Comparison of ENCODE assay signal across 8 cellular contexts in genomic region chr6:144283781-144284473, GRCh38. TPM values are rescaled to one million over a fixed set of nuclear protein-coding genes. Genes with fewer than 3 reads are reported as not detected.
A peak's percentile ranks its signal among the peaks of the same experiment; 100 is the strongest.
DNase-seq lines count a peak whose midpoint lies in the region; ATAC-seq lines count a peak whose summit lies in the region.

No MANE protein-coding gene starts in this region.

- H3K4me3 ChIP-seq in iPS-20b (ENCODE audit: low read length) (peak overlapping the region; percentile 94), subcutaneous abdominal adipose tissue (ENCODE audit: low read depth in 1 of 5, low read length in 5 of 5) (peak overlapping the region; percentile 78 to 96 (median 90))

- intact Hi-C loops in activated T-helper 1 cell treated with anti-CD3 and anti-CD28 coated beads, Interleukin-12 subunit alpha, Interleukin-12 subunit beta, Interleukin-2, Interleukin-4 antibody, amounts not matched to agents 30 ng/mL and 10 ng/mL and 1 ng/mL, durations not matched to agents 14 hours and 24 hours and 36 hours (cut with micrococcal nuclease): loop anchor here (2.0 to 5.0 kb wide), 6 partner anchors 51 to 179 kb away; partner anchors contain the start of gene STX11

- H3K27me3 ChIP-seq in iPS-20b (ENCODE audit: insufficient read depth, low read length): peaks cover 41% of the 10 kb centered on the region
- no peaks in the 10 kb centered on the region for H3K27me3 ChIP-seq in subcutaneous abdominal adipose tissue (ENCODE audit: control insufficient read depth in 5 of 5, insufficient read depth in 4 of 5, low read length in 5 of 5)

- H3K4me3 Mint-ChIP-seq in activated T-cell treated with anti-CD3 and anti-CD28 coated beads, Interleukin-2, amount 50 U/mL, for 72 hours: peak overlapping the region; percentile 94 to 99
- peak overlapping the region; percentile 93 for H3K4me3 Mint-ChIP-seq in activated T-helper 1 cell treated with anti-CD3 and anti-CD28 coated beads, Interleukin-12 subunit alpha, Interleukin-12 subunit beta, Interleukin-2, Interleukin-4 antibody, amounts not matched to agents 30 ng/mL and 10 ng/mL and 1 ng/mL, durations not matched to agents 14 hours and 24 hours and 36 hours

- ATAC-seq in activated T-cell treated with anti-CD3 and anti-CD28 coated beads, Interleukin-2, amount 50 U/mL, for 72 hours (replicated peaks in 1 of 2): no peak
- no peak for ATAC-seq in GM21717 (IDR thresholded peaks at IDR 0.05; ENCODE audit: unreplicated experiment)
- ATAC-seq in HG03196 (IDR thresholded peaks at IDR 0.05; ENCODE audit: unreplicated experiment): no peak

- H3K4me1 ChIP-seq in iPS-20b (ENCODE audit: insufficient read depth, low read length) (peaks cover 20% of the 10 kb centered on the region), subcutaneous abdominal adipose tissue (ENCODE audit: control insufficient read depth in 5 of 5, insufficient read depth in 5 of 5, low read length in 5 of 5) (peaks cover 0 to 34% (median 24%) of the 10 kb centered on the region in 5 donors)

- H3K9me3 ChIP-seq in iPS-20b (ENCODE audit: insufficient read depth, low read depth, low read length): no peaks in the 10 kb centered on the region
- H3K9me3 ChIP-seq in subcutaneous abdominal adipose tissue (ENCODE audit: control insufficient read depth in 5 of 5, low read length in 5 of 5): no peaks in the 10 kb centered on the region

- H3K9ac ChIP-seq in iPS-20b (ENCODE audit: low read depth, low read length) (peak overlapping the region; percentile 82), subcutaneous abdominal adipose tissue (ENCODE audit: low read length in 5 of 5) (peak overlapping the region in 4 of 5 donors; percentile 88 to 92 (median 90))

- peaks cover 0 to 6% of the 10 kb centered on the region in 2 donors for H3K36me3 Mint-ChIP-seq in activated T-cell treated with anti-CD3 and anti-CD28 coated beads, Interleukin-2, amount 50 U/mL, for 72 hours (ENCODE audit: insufficient read depth in 2 of 2)
- peaks cover under 1% of the 10 kb centered on the region for H3K36me3 Mint-ChIP-seq in activated T-helper 1 cell treated with anti-CD3 and anti-CD28 coated beads, Interleukin-12 subunit alpha, Interleukin-12 subunit beta, Interleukin-2, Interleukin-4 antibody, amounts not matched to agents 30 ng/mL and 10 ng/mL and 1 ng/mL, durations not matched to agents 14 hours and 24 hours and 36 hours (ENCODE audit: low read depth)

- H3K9me3 Mint-ChIP-seq in activated T-cell treated with anti-CD3 and anti-CD28 coated beads, Interleukin-2, amount 50 U/mL, for 72 hours: no peaks in the 10 kb centered on the region
- H3K9me3 Mint-ChIP-seq in activated T-helper 1 cell treated with anti-CD3 and anti-CD28 coated beads, Interleukin-12 subunit alpha, Interleukin-12 subunit beta, Interleukin-2, Interleukin-4 antibody, amounts not matched to agents 30 ng/mL and 10 ng/mL and 1 ng/mL, durations not matched to agents 14 hours and 24 hours and 36 hours: no peaks in the 10 kb centered on the region

- peak overlapping the region; percentile 53 for H3K27ac Mint-ChIP-seq in activated T-cell treated with anti-CD3 and anti-CD28 coated beads, Interleukin-2, amount 50 U/mL, for 72 hours
- peak overlapping the region; percentile 26 for H3K27ac Mint-ChIP-seq in activated T-helper 1 cell treated with anti-CD3 and anti-CD28 coated beads, Interleukin-12 subunit alpha, Interleukin-12 subunit beta, Interleukin-2, Interleukin-4 antibody, amounts not matched to agents 30 ng/mL and 10 ng/mL and 1 ng/mL, durations not matched to agents 14 hours and 24 hours and 36 hours

- no peak for DNase-seq in activated T-cell treated with anti-CD3 and anti-CD28 coated beads, Interleukin-2, amount 50 U/mL, for 72 hours
- no peak for DNase-seq in activated T-cell treated with anti-CD3 and anti-CD28 coated beads for 4 hours
- DNase-seq in activated T-helper 1 cell treated with anti-CD3 and anti-CD28 coated beads, Interleukin-12 subunit alpha, Interleukin-12 subunit beta, Interleukin-2, Interleukin-4 antibody, amounts not matched to agents 30 ng/mL and 10 ng/mL and 1 ng/mL, durations not matched to agents 14 hours and 24 hours and 36 hours (ENCODE audit: low spot score): no peak
- no peak for DNase-seq in NCI-H128 (lab: John Stamatoyannopoulos, UW; ENCODE audit: unreplicated experiment)

- H3K27me3 Mint-ChIP-seq in activated T-cell treated with anti-CD3 and anti-CD28 coated beads, Interleukin-2, amount 50 U/mL, for 72 hours (ENCODE audit: low read depth): peaks cover 32% of the 10 kb centered on the region
- peaks cover 33% of the 10 kb centered on the region for H3K27me3 Mint-ChIP-seq in activated T-helper 1 cell treated with anti-CD3 and anti-CD28 coated beads, Interleukin-12 subunit alpha, Interleukin-12 subunit beta, Interleukin-2, Interleukin-4 antibody, amounts not matched to agents 30 ng/mL and 10 ng/mL and 1 ng/mL, durations not matched to agents 14 hours and 24 hours and 36 hours (ENCODE audit: insufficient read depth)

- H3K36me3 ChIP-seq in iPS-20b (ENCODE audit: insufficient read depth, low read depth, low read length) (no peaks in the 10 kb centered on the region), subcutaneous abdominal adipose tissue (ENCODE audit: control insufficient read depth in 5 of 5, insufficient read depth in 5 of 5, low read length in 5 of 5) (no peaks in the 10 kb centered on the region)

- peaks cover 10% of the 10 kb centered on the region for H3K4me1 Mint-ChIP-seq in activated T-cell treated with anti-CD3 and anti-CD28 coated beads, Interleukin-2, amount 50 U/mL, for 72 hours (ENCODE audit: low read depth)
- H3K4me1 Mint-ChIP-seq in activated T-helper 1 cell treated with anti-CD3 and anti-CD28 coated beads, Interleukin-12 subunit alpha, Interleukin-12 subunit beta, Interleukin-2, Interleukin-4 antibody, amounts not matched to agents 30 ng/mL and 10 ng/mL and 1 ng/mL, durations not matched to agents 14 hours and 24 hours and 36 hours (ENCODE audit: low read depth): peaks cover 19% of the 10 kb centered on the region

- H3K27ac ChIP-seq in iPS-20b (ENCODE audit: low read length) (no peak overlapping the region), subcutaneous abdominal adipose tissue (ENCODE audit: low read depth, low read length) (peak overlapping the region; percentile 97)

RNA-seq across cellular contexts. Expression of gene UTRN, which starts 1.2 kb away (rescaled TPM):
- total RNA-seq in activated T-cell treated with anti-CD3 and anti-CD28 coated beads, Interleukin-2, amount 50 U/mL, for 72 hours: 10 to 100 TPM; 62.9 to 76.4 TPM
- total RNA-seq in activated T-helper 1 cell treated with anti-CD3 and anti-CD28 coated beads, Interleukin-12 subunit alpha, Interleukin-12 subunit beta, Interleukin-2, Interleukin-4 antibody, amounts not matched to agents 30 ng/mL and 10 ng/mL and 1 ng/mL, durations not matched to agents 14 hours and 24 hours and 36 hours: 48.3 and 50.6 TPM in 2 replicates
